In genomic region chr16:57592591-57593003, GRCh38 we compare ENCODE assay signal across 10 cellular contexts. TPM values are rescaled to one million over a fixed set of nuclear protein-coding genes. Genes with fewer than 3 reads are reported as not detected.
DNase-seq lines count a peak whose midpoint lies in the region; ATAC-seq, FAIRE-seq and TF ChIP-seq lines count a peak whose summit lies in the region.
"Had no signal": no experiment of that assay in that cellular context is flagged by ENCODE, and none has a peak within 500 bp of the region (broad histone marks: within the 10 kb centered on the region; RNA-seq: fewer than 3 reads in every experiment).

No MANE protein-coding gene starts in this region.

- no peak for TF ChIP-seq POLR2A in transverse colon (IDR thresholded peaks at IDR 0.05)

- peaks cover 31% of the 10 kb centered on the region for H3K36me3 Mint-ChIP-seq in activated CD4-positive, alpha-beta memory T cell treated with anti-CD3 and anti-CD28 coated beads, Interleukin-2, amount 10 ng/mL, durations not matched to agents 7 days and 5 days (ENCODE audit: low read depth)
- no peaks in the 10 kb centered on the region for H3K36me3 Mint-ChIP-seq in Caco-2 (ENCODE audit: insufficient read depth, unreplicated experiment)

- peak overlapping the region; percentile 61 for H3K4me3 Mint-ChIP-seq in activated CD4-positive, alpha-beta memory T cell treated with anti-CD3 and anti-CD28 coated beads, Interleukin-2, amount 10 ng/mL, durations not matched to agents 7 days and 5 days
- H3K4me3 Mint-ChIP-seq in Caco-2 (ENCODE audit: unreplicated experiment), result no peak overlapping the region

- 30 to 41% methylated on average over 2 to 4 of the region's 4 CpGs for WGBS in transverse colon (ENCODE audit: low coverage in 1 of 2), 2 donors

- peak; percentile 31 for ATAC-seq in Right ventricle myocardium inferior
- ATAC-seq: A549 had no signal

- in situ Hi-C loops in transverse colon (cut with MboI; ENCODE audit: low pct_ligation_motif_present in 1 of 4, low pct_unique_long_range_greater_than_20kb in 1 of 4, low sequenced_read_pairs in 3 of 4), result loop anchor here in 2 of 4 donors (10.0 kb wide), 2 partner anchors 52 to 62 kb away; no protein-coding TSS in a partner anchor

- H3K4me1 ChIP-seq in right atrium auricular region, result peaks cover 0 to 12% of the 10 kb centered on the region in 2 donors
- H3K4me1 ChIP-seq in kidney (ENCODE audit: control insufficient read depth in 1 of 2, insufficient read depth in 1 of 2, low read depth in 1 of 2, low read length in 2 of 2), result peaks cover 0 to 6% of the 10 kb centered on the region in 2 donors
- peaks cover 0 to 3% (median 2%) of the 10 kb centered on the region in 4 donors for H3K4me1 ChIP-seq in transverse colon
- peaks cover 10% of the 10 kb centered on the region for H3K4me1 ChIP-seq in Caco-2

- H3K4me3 ChIP-seq in right atrium auricular region, result no peak overlapping the region
- no peak overlapping the region for H3K4me3 ChIP-seq in kidney (ENCODE audit: low read length in 2 of 2)
- H3K4me3 ChIP-seq in transverse colon, result no peak overlapping the region
- no peak overlapping the region for H3K4me3 ChIP-seq in Caco-2 (ENCODE audit: low read depth, low read length)
- H3K4me3 ChIP-seq: A549 had no signal

- H3K27ac ChIP-seq in right atrium auricular region (no peak overlapping the region), kidney (ENCODE audit: low read depth in 2 of 2, low read length in 2 of 2) (no peak overlapping the region), transverse colon (peak overlapping the region in 1 of 4 donors; percentile 48), caudate nucleus (ENCODE audit: low read depth, low read length) (no peak overlapping the region)

- H3K27me3 Mint-ChIP-seq in activated CD4-positive, alpha-beta memory T cell treated with anti-CD3 and anti-CD28 coated beads, Interleukin-2, amount 10 ng/mL, durations not matched to agents 7 days and 5 days, result peaks cover 5% of the 10 kb centered on the region
- no peaks in the 10 kb centered on the region for H3K27me3 Mint-ChIP-seq in Caco-2 (ENCODE audit: insufficient read depth, unreplicated experiment)

- H3K4me1 Mint-ChIP-seq in activated CD4-positive, alpha-beta memory T cell treated with anti-CD3 and anti-CD28 coated beads, Interleukin-2, amount 10 ng/mL, durations not matched to agents 7 days and 5 days, result peaks cover 65% of the 10 kb centered on the region
- peaks cover 8% of the 10 kb centered on the region for H3K4me1 Mint-ChIP-seq in Caco-2 (ENCODE audit: low read depth, unreplicated experiment)

- no peak for DNase-seq in Right ventricle myocardium inferior (ENCODE audit: missing footprints)
- DNase-seq in right atrium auricular region (ENCODE audit: low spot score), result no peak
- DNase-seq in activated CD4-positive, alpha-beta memory T cell treated with anti-CD3 and anti-CD28 coated beads, Interleukin-2, amount 10 ng/mL, durations not matched to agents 7 days and 5 days, result peak; percentile 91
- peak; percentile 75 for DNase-seq in kidney
- peak; percentile 51 for DNase-seq in transverse colon
- DNase-seq in caudate nucleus (lab: John Stamatoyannopoulos, UW), result no peak
- DNase-seq in epidermal melanocyte (ENCODE audit: insufficient read length, low spot score), result no peak
- no peak for DNase-seq in Caco-2
- DNase-seq: foreskin fibroblast had no signal

- H3K27ac Mint-ChIP-seq in activated CD4-positive, alpha-beta memory T cell treated with anti-CD3 and anti-CD28 coated beads, Interleukin-2, amount 10 ng/mL, durations not matched to agents 7 days and 5 days, result peak overlapping the region; percentile 91
- H3K27ac Mint-ChIP-seq in Caco-2 (ENCODE audit: unreplicated experiment), result no peak overlapping the region

- FAIRE-seq in kidney (lab: Jason Lieb, UNC), result no peak
- FAIRE-seq: A549 had no signal

- H3K9me3 Mint-ChIP-seq in activated CD4-positive, alpha-beta memory T cell treated with anti-CD3 and anti-CD28 coated beads, Interleukin-2, amount 10 ng/mL, durations not matched to agents 7 days and 5 days, result peaks cover 14% of the 10 kb centered on the region
- H3K9me3 Mint-ChIP-seq in Caco-2 (ENCODE audit: unreplicated experiment), result peaks cover 11% of the 10 kb centered on the region

- CTCF ChIA-PET in activated CD4-positive, alpha-beta memory T cell treated with anti-CD3 and anti-CD28 coated beads, Interleukin-2, amount 10 ng/mL, durations not matched to agents 7 days and 5 days (lab: Charles Lee), result interaction anchor here (5.1 to 11.1 kb wide), 4 partner anchors 10 to 57 kb away, joined by 90 to 167 read pairs (median 120); no protein-coding TSS in a partner anchor
- CTCF ChIA-PET in Caco-2 (lab: Charles Lee), result interaction anchor here (1.0 kb wide), 1 partner anchor 42 kb away, joined by 3 read pairs; no protein-coding TSS in a partner anchor

- POLR2A ChIA-PET in activated CD4-positive, alpha-beta memory T cell treated with anti-CD3 and anti-CD28 coated beads, Interleukin-2, amount 10 ng/mL, durations not matched to agents 7 days and 5 days (lab: Charles Lee), result interaction anchor here (0.7 to 6.8 kb wide), 15 partner anchors 10 to 531 kb away, joined by 3 to 75 read pairs (median 4); partner anchors contain the start of gene KATNB1
- POLR2A ChIA-PET in Caco-2 (lab: Charles Lee), result no interaction called here

- no peak for TF ChIP-seq EP300 in transverse colon (IDR thresholded peaks at IDR 0.05; ENCODE audit: low read depth)

- H3K27me3 ChIP-seq in right atrium auricular region (no peaks in the 10 kb centered on the region), transverse colon (peaks cover 6% of the 10 kb centered on the region), Caco-2 (replicated peaks; ENCODE audit: control insufficient read depth, insufficient read depth, low read length) (no peaks in the 10 kb centered on the region)

- no TSS peak for BruUV-seq in Caco-2 (replicated peaks; lab: Mats Ljungman, UMichigan)

- intact Hi-C loops in Right ventricle myocardium inferior (cut with DNase I), result no loop called here
- intact Hi-C loops in kidney (cut with DNase I), result loop anchor here (5.0 kb wide), 1 partner anchor 55 kb away; no protein-coding TSS in a partner anchor
- intact Hi-C loops in transverse colon (cut with DNase I; ENCODE audit: low total_unique reads), result loop anchor here (5.0 kb wide), 1 partner anchor 55 kb away; no protein-coding TSS in a partner anchor
- intact Hi-C loops in Caco-2 (cut with micrococcal nuclease; ENCODE audit: unreplicated experiment), result loop anchor here (10.0 kb wide), 1 partner anchor 272 kb away; no protein-coding TSS in a partner anchor

- TF ChIP-seq CTCF in right atrium auricular region (IDR thresholded peaks at IDR 0.05), result no peak
- no peak for TF ChIP-seq CTCF in kidney (IDR thresholded peaks at IDR 0.05; ENCODE audit: borderline replicate concordance, extremely low read depth, insufficient read depth)
- TF ChIP-seq CTCF in transverse colon (IDR thresholded peaks at IDR 0.05), result no peak
- no peak for TF ChIP-seq CTCF in Caco-2 (IDR thresholded peaks at IDR 0.05; ENCODE audit: insufficient read depth in 1 of 2, low read depth in 1 of 2, low read length in 1 of 2, severe bottlenecking in 1 of 2, unreplicated experiment in 1 of 2)

- H3K9ac ChIP-seq in kidney (ENCODE audit: low read length in 2 of 2), result no peak overlapping the region

- H3K36me3 ChIP-seq in right atrium auricular region, result no peaks in the 10 kb centered on the region
- no peaks in the 10 kb centered on the region for H3K36me3 ChIP-seq in kidney (ENCODE audit: control insufficient read depth in 1 of 2, insufficient read depth in 2 of 2, low read length in 2 of 2)
- no peaks in the 10 kb centered on the region for H3K36me3 ChIP-seq in transverse colon
- H3K36me3 ChIP-seq in Caco-2 (ENCODE audit: control insufficient read depth, insufficient read depth, low read length), result no peaks in the 10 kb centered on the region

- peaks cover 0 to 19% of the 10 kb centered on the region in 2 donors for H3K9me3 ChIP-seq in right atrium auricular region
- H3K9me3 ChIP-seq in kidney (ENCODE audit: control insufficient read depth in 1 of 2, low read length in 2 of 2), result no peaks in the 10 kb centered on the region
- peaks cover 0 to 6% of the 10 kb centered on the region in 2 donors for H3K9me3 ChIP-seq in transverse colon
- H3K9me3 ChIP-seq in Caco-2, result no peaks in the 10 kb centered on the region
- H3K9me3 ChIP-seq: A549 had no signal

RNA-seq across cellular contexts. Expression of gene ADGRG1, which starts 35.8 kb away (rescaled TPM):
- total RNA-seq in Right ventricle myocardium inferior, result 23.1 TPM
- total RNA-seq in right atrium auricular region, result 10 to 100 TPM; 12.6 to 25.5 TPM
- total RNA-seq in activated CD4-positive, alpha-beta memory T cell treated with anti-CD3 and anti-CD28 coated beads, Interleukin-2, amount 10 ng/mL, durations not matched to agents 7 days and 5 days, result 1 to 10 TPM; 7.4 to 8.3 TPM
- 351 TPM for total RNA-seq in kidney
- polyA plus RNA-seq in kidney (ENCODE audit: insufficient read depth, low read depth, low replicate concordance), result 188 TPM
- total RNA-seq in transverse colon, result 10 to 100 TPM; 40.0 to 55.3 (median 45.7) TPM
- 153 and 195 TPM in 2 replicates for total RNA-seq in Caco-2 (2022)

RNA-seq across cellular contexts. Expression of gene ADGRG5, which starts 50.2 kb away (rescaled TPM):
- total RNA-seq in Right ventricle myocardium inferior, result 0.32 TPM
- under 1 TPM; 0.08 to 0.44 TPM for total RNA-seq in right atrium auricular region
- total RNA-seq in activated CD4-positive, alpha-beta memory T cell treated with anti-CD3 and anti-CD28 coated beads, Interleukin-2, amount 10 ng/mL, durations not matched to agents 7 days and 5 days, result 10 to 100 TPM; 12.3 to 12.4 TPM
- total RNA-seq in kidney, result 2.2 TPM
- polyA plus RNA-seq in kidney (ENCODE audit: insufficient read depth, low read depth, low replicate concordance), result 0.15 TPM
- 1 to 10 TPM in 2 of 4 donors, under 1 TPM in 1, not detected in 1; 0.41 to 1.9 (median 1.9) TPM for total RNA-seq in transverse colon
- 4.6 and 5.2 TPM in 2 replicates for total RNA-seq in Caco-2 (2022)

RNA-seq across cellular contexts. Expression of gene CCDC102A, which starts 56.2 kb away (rescaled TPM):
- 10.9 TPM for total RNA-seq in Right ventricle myocardium inferior
- 10 to 100 TPM; 11.2 to 15.1 TPM for total RNA-seq in right atrium auricular region
- total RNA-seq in activated CD4-positive, alpha-beta memory T cell treated with anti-CD3 and anti-CD28 coated beads, Interleukin-2, amount 10 ng/mL, durations not matched to agents 7 days and 5 days, result 1 to 10 TPM; 9.1 to 9.7 TPM
- total RNA-seq in kidney, result 11.9 TPM
- 5.7 TPM for polyA plus RNA-seq in kidney (ENCODE audit: insufficient read depth, low read depth, low replicate concordance)
- total RNA-seq in transverse colon, result 10 to 100 TPM in 1 of 4 donors, 1 to 10 TPM in 3; 2.2 to 17.7 (median 3.7) TPM
- 9.1 and 11.8 TPM in 2 replicates for total RNA-seq in Caco-2 (2022)

Comparison
In these comparisons a context has a peak if more than half of its experiments do, and no peak if none do; other contexts are left out.
1. DNase-seq: peak in activated CD4-positive, alpha-beta memory T cell treated with anti-CD3 and anti-CD28 coated beads, Interleukin-2, amount 10 ng/mL, durations not matched to agents 7 days and 5 days (single experiment), kidney (single experiment) and transverse colon (single experiment); none in Right ventricle myocardium inferior (single experiment), right atrium auricular region (single experiment), caudate nucleus (0 of 61), epidermal melanocyte (single experiment) and Caco-2 (0 of 2).